ENCODE assay signal across 1 cellular context in the genomic region with DNA sequence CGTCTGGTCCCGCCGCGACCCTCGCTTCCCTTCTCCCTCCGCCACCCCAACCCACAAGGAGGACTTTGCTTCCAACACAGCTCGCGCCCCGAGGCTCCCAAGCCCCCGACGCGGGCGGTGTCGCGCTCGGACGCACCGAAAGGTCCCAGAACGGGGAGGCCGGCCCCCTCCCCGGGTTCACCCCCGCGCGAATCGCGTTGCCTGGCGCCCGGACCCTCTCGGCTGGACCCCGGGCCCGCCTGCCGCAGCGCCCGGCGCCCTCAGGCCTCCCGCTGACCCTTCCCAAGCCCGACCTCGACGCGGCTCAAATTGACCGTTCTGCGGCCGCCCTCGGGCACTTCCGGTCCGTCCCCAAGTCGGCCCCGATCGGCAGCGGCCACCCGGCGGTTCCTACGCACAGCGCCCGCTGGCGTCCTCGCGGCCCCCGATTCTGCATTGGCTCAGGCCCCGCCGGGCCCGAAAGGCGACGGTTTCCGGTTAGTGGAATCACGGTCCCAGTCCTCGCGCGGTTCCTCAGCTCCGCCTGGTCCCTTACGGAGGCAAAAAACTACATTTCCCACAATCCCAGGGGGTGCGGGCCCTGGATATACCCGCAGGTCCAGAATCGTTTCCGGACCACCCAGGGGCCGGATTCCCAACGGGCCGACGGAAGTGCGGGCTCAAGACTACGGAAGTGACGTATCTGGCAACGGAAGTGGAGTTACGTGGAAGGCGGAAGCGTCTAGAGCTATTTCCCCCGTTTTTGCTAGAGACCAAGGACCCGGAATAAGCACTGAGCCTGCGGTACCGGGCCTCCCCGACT.
TF ChIP-seq lines count a peak whose summit lies in the region.

A gene (minus strand): TSS at position 347 of the 802 bp plus-strand sequence. CDS start 451 bp downstream, outside the sequence.

TF ChIP-seq in WTC11, 78 proteins besides CTCF, POLR2A, EP300 and RAD21 (continued from another document):
- TF ChIP-seq, protein P1, sequence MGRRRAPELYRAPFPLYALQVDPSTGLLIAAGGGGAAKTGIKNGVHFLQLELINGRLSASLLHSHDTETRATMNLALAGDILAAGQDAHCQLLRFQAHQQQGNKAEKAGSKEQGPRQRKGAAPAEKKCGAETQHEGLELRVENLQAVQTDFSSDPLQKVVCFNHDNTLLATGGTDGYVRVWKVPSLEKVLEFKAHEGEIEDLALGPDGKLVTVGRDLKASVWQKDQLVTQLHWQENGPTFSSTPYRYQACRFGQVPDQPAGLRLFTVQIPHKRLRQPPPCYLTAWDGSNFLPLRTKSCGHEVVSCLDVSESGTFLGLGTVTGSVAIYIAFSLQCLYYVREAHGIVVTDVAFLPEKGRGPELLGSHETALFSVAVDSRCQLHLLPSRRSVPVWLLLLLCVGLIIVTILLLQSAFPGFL (CRISPR knock-in tag; IDR thresholded peaks at IDR 0.05; ENCODE audit: borderline replicate concordance): peak; percentile 17; the same call in 1 of the 2 replicates
